ENCODE assay signal across 8 cellular contexts in genomic region chr14:100617715-100618693, GRCh38. TPM values are rescaled to one million over a fixed set of nuclear protein-coding genes. Genes with fewer than 3 reads are reported as not detected.
DNase-seq lines count a peak whose midpoint lies in the region; TF ChIP-seq lines count a peak whose summit lies in the region.

No MANE protein-coding gene starts in this region.

- DNase-seq in G401 (ENCODE audit: low spot score) (peak; percentile 37), SKM-1 treated with dmso at 0.1 percent for 144 hours (lab: John Stamatoyannopoulos, UW; ENCODE audit: unreplicated experiment) (peak; percentile 42), foreskin melanocyte (peak; percentile 81), posterior vena cava (ENCODE audit: low spot score) (peak; percentile 83), GM13976 (ENCODE audit: low spot score) (no peak), kidney glomerular epithelial cell (lab: John Stamatoyannopoulos, UW) (no peak), NCI-H1436 treated with DMSO at 0.1 percent for 48 hours (lab: John Stamatoyannopoulos, UW) (no peak), NCI-H82 (lab: John Stamatoyannopoulos, UW) (no peak)

- in situ Hi-C loops in G401 (cut with HindIII; ENCODE audit: low sequenced_read_pairs): no loop called here
- in situ Hi-C loops in GM13976 (cut with MboI; ENCODE audit: low sequenced_read_pairs, unreplicated experiment): no loop called here

- intact Hi-C loops in posterior vena cava (cut with DNase I): no loop called here

- no peak for TF ChIP-seq CTCF in GM13976 (IDR thresholded peaks at IDR 0.05; ENCODE audit: borderline replicate concordance, control extremely low read depth, extremely low read depth, insufficient read depth, missing control alignments)

RNA-seq across cellular contexts. Expression of gene BEGAIN, which starts 30.8 kb away (rescaled TPM):
- 0.31 and 1.3 TPM in 2 replicates for total RNA-seq in G401 (2014; rRNA removed; shearing (Covaris generic))
- total RNA-seq in posterior vena cava: 1 to 10 TPM in 1 of 2 donors, under 1 TPM in 1; 0.56 to 1.2 TPM

Comparison
In these comparisons a context has a peak if more than half of its experiments do, and no peak if none do; other contexts are left out.
1. DNase-seq: peak in G401 (single experiment), SKM-1 treated with dmso at 0.1 percent for 144 hours (single experiment), foreskin melanocyte (single experiment) and posterior vena cava (single experiment); none in GM13976 (single experiment), kidney glomerular epithelial cell (single experiment), NCI-H1436 treated with DMSO at 0.1 percent for 48 hours (single experiment) and NCI-H82 (single experiment).